10 cellular contexts compared by ENCODE assay signal in the genomic region with DNA sequence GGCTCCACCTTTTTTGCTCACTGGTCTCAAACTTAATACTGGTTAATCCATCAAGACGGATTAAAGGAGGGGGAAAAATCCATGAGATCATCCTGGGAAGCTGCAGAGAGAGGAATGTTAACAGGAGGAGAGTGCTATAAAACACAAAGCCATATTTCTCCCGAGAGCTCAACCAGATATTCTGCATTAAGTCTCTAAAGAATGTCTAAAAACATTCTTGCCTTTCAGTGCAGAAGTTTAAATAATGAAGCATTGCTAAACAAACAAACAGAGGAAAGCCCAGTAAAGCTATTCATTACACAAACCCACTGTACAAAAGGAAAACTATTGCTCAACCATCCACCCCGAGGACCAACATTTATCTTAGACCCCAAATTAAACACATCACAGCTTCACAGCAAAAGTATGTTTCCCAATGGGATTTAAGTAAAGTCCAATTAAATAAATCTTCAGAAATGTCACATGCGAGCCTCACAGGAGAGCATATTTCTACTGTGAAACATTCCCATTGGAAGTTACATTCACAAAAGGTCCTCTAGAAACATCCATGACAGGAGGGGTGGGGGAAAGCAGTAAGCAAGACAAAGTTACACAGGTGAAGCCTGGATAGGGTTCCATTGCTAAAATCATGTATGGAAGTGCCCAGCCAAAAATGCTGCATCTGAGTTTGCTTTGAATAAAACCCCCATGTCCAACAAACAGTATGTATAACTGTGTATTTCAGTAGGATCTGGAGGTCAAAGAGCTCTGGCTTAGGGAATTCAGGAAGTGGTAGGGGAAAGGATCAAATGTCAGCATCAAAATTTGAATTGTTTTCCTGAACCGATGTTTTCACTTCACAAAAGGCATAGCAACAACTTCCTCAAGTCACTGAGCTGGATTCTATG. TPM values are rescaled to one million over a fixed set of nuclear protein-coding genes. Genes with fewer than 3 reads are reported as not detected.
A peak's percentile ranks its signal among the peaks of the same experiment; 100 is the strongest.
DNase-seq lines count a peak whose midpoint lies in the region; ATAC-seq and TF ChIP-seq lines count a peak whose summit lies in the region.
"Had no signal": no experiment of that assay in that cellular context is flagged by ENCODE, and none has a peak within 500 bp of the region (broad histone marks: within the 10 kb centered on the region; RNA-seq: fewer than 3 reads in every experiment).

No MANE protein-coding gene starts in this region.

- peak; percentile 5 for ATAC-seq in body of pancreas

- H4K8ac ChIP-seq in mesenchymal stem cell (ENCODE audit: low read length) = no peak overlapping the region

- intact Hi-C loops in body of pancreas (cut with DNase I) = no loop called here

- H2BK120ac ChIP-seq in mesenchymal stem cell (ENCODE audit: low read depth, low read length) = peak overlapping the region; percentile 50

- peak overlapping the region; percentile 52 for H3K4me2 ChIP-seq in mesenchymal stem cell (ENCODE audit: low read length, poor library complexity, severe bottlenecking)

- H2BK12ac ChIP-seq in mesenchymal stem cell (ENCODE audit: low read length in 2 of 2) = peak overlapping the region; percentile 34 to 84

- H4K91ac ChIP-seq in mesenchymal stem cell (ENCODE audit: low read length) = peak overlapping the region; percentile 91

- no peaks in the 10 kb centered on the region for H3K9me3 ChIP-seq in HEK293 (ENCODE audit: control insufficient read depth, insufficient read depth, low read depth, low read length)
- no peaks in the 10 kb centered on the region for H3K9me3 ChIP-seq in body of pancreas
- peaks cover 6% of the 10 kb centered on the region for H3K9me3 ChIP-seq in mesenchymal stem cell (ENCODE audit: control insufficient read depth, low read length)
- peaks cover 2% of the 10 kb centered on the region; the same call in 1 of the 2 replicates for H3K9me3 ChIP-seq in BE2C

- CTCF ChIA-PET in HEK293 (lab: Yijun Ruan, JAX) = interaction anchor here (1.9 kb wide), 1 partner anchor 737 kb away, joined by 4 read pairs; no protein-coding TSS in a partner anchor

- no peak overlapping the region for H3K14ac ChIP-seq in mesenchymal stem cell (ENCODE audit: low read length in 2 of 2)

- DNase-seq in body of pancreas (no peak), mesenchymal stem cell (peak; percentile 85), BE2C (no peak), hepatic stellate cell (ENCODE audit: low spot score) (no peak)
- no peak for DNase-seq in activated effector memory CD4-positive, alpha-beta T cell treated with anti-CD3 and anti-CD28 coated beads, Interleukin-2, amount 50 U/mL, for 16 hours
- no peak for DNase-seq in stimulated activated CD8-positive, alpha-beta memory T cell treated with anti-CD3 and anti-CD28 coated beads, Interleukin-4, amount 100 ng/mL, for 48 hours
- DNase-seq: activated naive CD8-positive, alpha-beta T cell treated with anti-CD3 and anti-CD28 coated beads, Interleukin-2, amount 10 ng/mL, durations not matched to agents 7 days and 5 days; NCI-H2107 had no signal

- H3K27me3 ChIP-seq in ACC112 (ENCODE audit: insufficient read depth, low read length) (no peaks in the 10 kb centered on the region), body of pancreas (no peaks in the 10 kb centered on the region), mesenchymal stem cell (ENCODE audit: control insufficient read depth in 1 of 2, insufficient read depth in 1 of 2, low read length in 2 of 2) (no peaks in the 10 kb centered on the region), BE2C (no peaks in the 10 kb centered on the region)

- H2AFZ ChIP-seq in ACC112 (ENCODE audit: low read length, unreplicated experiment) (no peak overlapping the region), mesenchymal stem cell (ENCODE audit: low read depth, low read length) (no peak overlapping the region)

- H3K27ac ChIP-seq in ACC112 (ENCODE audit: low read depth, low read length) (peak overlapping the region; percentile 71), HEK293 (ENCODE audit: extremely low read depth, low read depth, low read length) (peak overlapping the region; percentile 17; the same call in 1 of the 2 replicates), body of pancreas (peak overlapping the region; percentile 35 to 77 (median 60)), mesenchymal stem cell (ENCODE audit: low read length, poor library complexity, severe bottlenecking) (peak overlapping the region; percentile 92)

- POLR2A ChIA-PET in HEK293 (lab: Yijun Ruan, JAX) = interaction anchor here (1.5 to 3.0 kb wide), 2 partner anchors 10 to 23 kb away, joined by 6 to 17 read pairs; partner anchors contain the start of gene DUSP10

- no peak overlapping the region for H2BK15ac ChIP-seq in mesenchymal stem cell (ENCODE audit: low read depth, poor library complexity, severe bottlenecking)

- TF ChIP-seq CTCF in HEK293 (tag by site-specific recombination; IDR thresholded peaks at IDR 0.05) (no peak), body of pancreas (IDR thresholded peaks at IDR 0.05) (no peak), BE2C (IDR thresholded peaks at IDR 0.05; ENCODE audit: low read depth, low read length) (no peak)

- 36 to 38% methylated on average over 5 of the region's 5 CpGs for WGBS in body of pancreas, 2 donors
- 0% methylated on average over 2 of the region's 5 CpGs for WGBS in mesenchymal stem cell

- peak overlapping the region; percentile 89 for H2BK5ac ChIP-seq in mesenchymal stem cell (ENCODE audit: low read depth, low read length, poor library complexity, severe bottlenecking)

- peaks cover 25% of the 10 kb centered on the region for H3K36me3 ChIP-seq in ACC112 (ENCODE audit: insufficient read depth, low read length)
- no peaks in the 10 kb centered on the region for H3K36me3 ChIP-seq in HEK293 (ENCODE audit: control insufficient read depth in 2 of 2, insufficient read depth in 1 of 2, low read length in 2 of 2)
- no peaks in the 10 kb centered on the region for H3K36me3 ChIP-seq in body of pancreas (replicated peaks in 1 of 2; ENCODE audit: insufficient read depth in 1 of 2, low read depth in 2 of 2)
- no peaks in the 10 kb centered on the region for H3K36me3 ChIP-seq in mesenchymal stem cell (ENCODE audit: control insufficient read depth in 1 of 2, insufficient read depth in 2 of 2, low read depth in 1 of 2, low read length in 2 of 2)
- H3K36me3 ChIP-seq in BE2C = peaks cover 14% of the 10 kb centered on the region; the same call in 1 of the 2 replicates

- peak overlapping the region; percentile 96 to 99 for H3K18ac ChIP-seq in mesenchymal stem cell (ENCODE audit: low read depth in 1 of 2, low read length in 2 of 2)

- peak overlapping the region; percentile 97 for H2AK5ac ChIP-seq in mesenchymal stem cell (ENCODE audit: low read length, severe bottlenecking)

- H3K23ac ChIP-seq in mesenchymal stem cell (ENCODE audit: low read length in 2 of 2) = no peak overlapping the region

- peak overlapping the region; percentile 21 for H3K9ac ChIP-seq in mesenchymal stem cell (ENCODE audit: low read length)

- H3K4me3 ChIP-seq in ACC112 (ENCODE audit: low read depth, low read length) (peak overlapping the region; percentile 24), HEK293 (ENCODE audit: low read depth, low read length) (no peak overlapping the region), body of pancreas (no peak overlapping the region), mesenchymal stem cell (ENCODE audit: insufficient read depth in 1 of 2, low read depth in 1 of 2, low read length in 2 of 2) (no peak overlapping the region), BE2C (ENCODE audit: low read depth, low read length) (no peak overlapping the region)

- no peak for TF ChIP-seq POLR2A in body of pancreas (IDR thresholded peaks at IDR 0.05)

- H3K4ac ChIP-seq in mesenchymal stem cell (ENCODE audit: low read depth in 1 of 2, low read length in 2 of 2) = peak overlapping the region; percentile 79 to 94

- peaks cover 20% of the 10 kb centered on the region for H3K79me1 ChIP-seq in mesenchymal stem cell (replicated peaks; ENCODE audit: low read length, poor library complexity, severe bottlenecking)

- H3K79me2 ChIP-seq in ACC112 (ENCODE audit: control insufficient read depth, insufficient read depth, low read length, unreplicated experiment) = peaks cover 69% of the 10 kb centered on the region

- H3K4me1 ChIP-seq in ACC112 (ENCODE audit: control insufficient read depth, insufficient read depth, low read length, unreplicated experiment) = peaks cover 61% of the 10 kb centered on the region
- H3K4me1 ChIP-seq in HEK293 (ENCODE audit: control insufficient read depth, insufficient read depth, low read length) = peaks cover 25% of the 10 kb centered on the region
- H3K4me1 ChIP-seq in body of pancreas = peaks cover 60% of the 10 kb centered on the region
- H3K4me1 ChIP-seq in mesenchymal stem cell (ENCODE audit: control insufficient read depth, insufficient read depth, low read depth, low read length) = peaks cover 28% of the 10 kb centered on the region
- peaks cover 35% of the 10 kb centered on the region for H3K4me1 ChIP-seq in BE2C

TF ChIP-seq in HEK293, 187 proteins besides CTCF, POLR2A, EP300 and RAD21 (continues in another document):
- TF ChIP-seq ZNF138 (tag by site-specific recombination; IDR thresholded peaks at IDR 0.05; ENCODE audit: borderline replicate concordance) = no peak
- TF ChIP-seq, protein P1, sequence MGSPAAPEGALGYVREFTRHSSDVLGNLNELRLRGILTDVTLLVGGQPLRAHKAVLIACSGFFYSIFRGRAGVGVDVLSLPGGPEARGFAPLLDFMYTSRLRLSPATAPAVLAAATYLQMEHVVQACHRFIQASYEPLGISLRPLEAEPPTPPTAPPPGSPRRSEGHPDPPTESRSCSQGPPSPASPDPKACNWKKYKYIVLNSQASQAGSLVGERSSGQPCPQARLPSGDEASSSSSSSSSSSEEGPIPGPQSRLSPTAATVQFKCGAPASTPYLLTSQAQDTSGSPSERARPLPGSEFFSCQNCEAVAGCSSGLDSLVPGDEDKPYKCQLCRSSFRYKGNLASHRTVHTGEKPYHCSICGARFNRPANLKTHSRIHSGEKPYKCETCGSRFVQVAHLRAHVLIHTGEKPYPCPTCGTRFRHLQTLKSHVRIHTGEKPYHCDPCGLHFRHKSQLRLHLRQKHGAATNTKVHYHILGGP (tag by site-specific recombination; IDR thresholded peaks at IDR 0.05) = no peak
- no peak for TF ChIP-seq ZNF248 (tag by site-specific recombination; IDR thresholded peaks at IDR 0.05)
- no peak for TF ChIP-seq PRDM1 (tag by site-specific recombination; IDR thresholded peaks at IDR 0.05)
- peak; percentile 38; the same call in 1 of the 2 replicates for TF ChIP-seq GLI2 (tag by site-specific recombination; IDR thresholded peaks at IDR 0.05; ENCODE audit: borderline replicate concordance, low read depth)
- TF ChIP-seq ZNF473 (tag by site-specific recombination; IDR thresholded peaks at IDR 0.05) = no peak
- no peak for TF ChIP-seq ZNF529 (tag by site-specific recombination; IDR thresholded peaks at IDR 0.05; ENCODE audit: insufficient replicate concordance)
- no peak for TF ChIP-seq ZNF677 (tag by site-specific recombination; IDR thresholded peaks at IDR 0.05)

RNA-seq across cellular contexts. Expression of gene DUSP10, which starts 23.3 kb away (rescaled TPM):
- total RNA-seq in body of pancreas = 10 to 100 TPM in 1 of 2 donors, 1 to 10 TPM in 1; 5.4 to 12.2 TPM
- 46.8 TPM for polyA plus RNA-seq in mesenchymal stem cell (2013, experiment 1 of 2)
- 45.6 TPM for polyA plus RNA-seq in mesenchymal stem cell (2013, experiment 2 of 2)
- polyA plus RNA-seq in BE2C (2012; ENCODE audit: insufficient read depth, insufficient read length, low read depth) = 17.0 TPM

Comparison
In these comparisons a context has a peak if more than half of its experiments do, and no peak if none do; other contexts are left out.
1. H3K27ac ChIP-seq: peak in every context shown above with its lines; median percentile 92 in mesenchymal stem cell; 71 in ACC112; 60 in body of pancreas; 17 in HEK293.